21 cellular contexts compared by ENCODE assay signal in genomic region chr1:231238298-231238697, GRCh38. TPM values are rescaled to one million over a fixed set of nuclear protein-coding genes. Genes with fewer than 3 reads are reported as not detected.
DNase-seq lines count a peak whose midpoint lies in the region; ATAC-seq and TF ChIP-seq lines count a peak whose summit lies in the region.
"Had no signal": no experiment of that assay in that cellular context is flagged by ENCODE, and none has a peak within 500 bp of the region (broad histone marks: within the 10 kb centered on the region; RNA-seq: fewer than 3 reads in every experiment).

No MANE protein-coding gene starts in this region.

- POLR2A ChIA-PET in CD4-positive, alpha-beta T cell (lab: Charles Lee): no interaction called here

- no peak for TF ChIP-seq POLR2A in lower leg skin (IDR thresholded peaks at IDR 0.05)

- peaks cover 72% of the 10 kb centered on the region for H3K36me3 Mint-ChIP-seq in CD4-positive, alpha-beta T cell (ENCODE audit: low read depth)
- H3K36me3 Mint-ChIP-seq in IgD-negative memory B cell (peaks cover 9% of the 10 kb centered on the region), brain (peaks cover 27% of the 10 kb centered on the region), neural crest cell (ENCODE audit: low read depth) (peaks cover 4% of the 10 kb centered on the region)

- TF ChIP-seq CTCF in CD4-positive, alpha-beta T cell (IDR thresholded peaks at IDR 0.05): no peak
- TF ChIP-seq CTCF in brain (conservative IDR thresholded peaks at IDR 0.05): no peak
- no peak for TF ChIP-seq CTCF in neural crest cell (conservative IDR thresholded peaks at IDR 0.05)
- TF ChIP-seq CTCF in lower leg skin (IDR thresholded peaks at IDR 0.05): no peak

- intact Hi-C loops in CD4-positive, alpha-beta T cell (cut with DNase I, micrococcal nuclease): no loop called here
- intact Hi-C loops in lower leg skin (cut with DNase I; ENCODE audit: low total_unique reads): loop anchor here (10.0 kb wide), 1 partner anchor 2003 kb away; no protein-coding TSS in a partner anchor

- no peak for ATAC-seq in CD4-positive, alpha-beta T cell (ENCODE audit: poor library complexity)

- CTCF ChIA-PET in CD4-positive, alpha-beta T cell (lab: Charles Lee): no interaction called here

- H3K27me3 Mint-ChIP-seq in CD4-positive, alpha-beta T cell: no peaks in the 10 kb centered on the region
- H3K27me3 Mint-ChIP-seq in IgD-negative memory B cell (no peaks in the 10 kb centered on the region), brain (peaks cover 18% of the 10 kb centered on the region), neural crest cell (ENCODE audit: low read depth) (no peaks in the 10 kb centered on the region)

- no peak overlapping the region for H3K4me3 ChIP-seq in lower leg skin (ENCODE audit: low read depth, poor library complexity, severe bottlenecking)
- H3K4me3 ChIP-seq: HAP-1, MG63, PC-9 had no signal

- H3K27ac Mint-ChIP-seq in CD4-positive, alpha-beta T cell: peak overlapping the region; percentile 14
- H3K27ac Mint-ChIP-seq in IgD-negative memory B cell (peak overlapping the region in 1 of 3 donors; percentile 93), brain (peak overlapping the region in 1 of 5 experiments; percentile 55), neural crest cell (ENCODE audit: unreplicated experiment) (no peak overlapping the region)
- H3K27ac Mint-ChIP-seq: HFFc6 had no signal

- H3K9me3 Mint-ChIP-seq in CD4-positive, alpha-beta T cell: no peaks in the 10 kb centered on the region
- H3K9me3 Mint-ChIP-seq in IgD-negative memory B cell: no peaks in the 10 kb centered on the region
- H3K9me3 Mint-ChIP-seq in brain: no peaks in the 10 kb centered on the region
- H3K9me3 Mint-ChIP-seq in neural crest cell: no peaks in the 10 kb centered on the region
- H3K9me3 Mint-ChIP-seq: HFFc6 had no signal

- WGBS in lower leg skin, 2 donors: 92 to 97% methylated on average over 1 of the region's 1 CpG

- DNase-seq in CD4-positive, alpha-beta T cell: no peak
- DNase-seq in neural crest cell (ENCODE audit: low read depth, low spot score): no peak
- no peak for DNase-seq in lower leg skin (ENCODE audit: low spot score in 2 of 2)
- DNase-seq in activated naive CD4-positive, alpha-beta T cell (lab: John Stamatoyannopoulos, UW): no peak
- no peak for DNase-seq in caudate nucleus (lab: John Stamatoyannopoulos, UW)
- DNase-seq: DMS79 treated with DMSO at 0.1 percent for 48 hours, GF-D8, GOT3, HFFc6, KG1, MG63, NCI-H1694, NCI-H2029 treated with DMSO at 0.1 percent for 48 hours, NCI-H2227 treated with DMSO at 0.1 percent for 48 hours, NCI-H526 treated with DMSO at 0.1 percent for 48 hours, PC-9, SHP77 had no signal

- H3K27me3 ChIP-seq in CD4-positive, alpha-beta T cell (ENCODE audit: control insufficient read depth, insufficient read depth, low read length): no peaks in the 10 kb centered on the region
- H3K27me3 ChIP-seq: MG63 had no signal

- H3K4me1 Mint-ChIP-seq in CD4-positive, alpha-beta T cell (ENCODE audit: low read depth): peaks cover 74% of the 10 kb centered on the region
- H3K4me1 Mint-ChIP-seq in IgD-negative memory B cell (peaks cover 26 to 53% (median 44%) of the 10 kb centered on the region in 3 donors), brain (peaks cover 46% of the 10 kb centered on the region), neural crest cell (peaks cover 27% of the 10 kb centered on the region)

- H3K27ac ChIP-seq in CD4-positive, alpha-beta T cell (ENCODE audit: low read depth, low read length): no peak overlapping the region
- H3K27ac ChIP-seq in caudate nucleus (ENCODE audit: low read depth, low read length): no peak overlapping the region
- H3K27ac ChIP-seq: PC-9, RWPE1 had no signal

- H3K4me3 Mint-ChIP-seq in CD4-positive, alpha-beta T cell: peak overlapping the region; percentile 65
- H3K4me3 Mint-ChIP-seq in IgD-negative memory B cell (peak overlapping the region in 3 of 4 donors; percentile 13 to 99 (median 79)), brain (peak overlapping the region in 3 of 5 experiments; percentile 46 to 88 (median 62)), neural crest cell (peak overlapping the region; percentile 72)
- H3K4me3 Mint-ChIP-seq: HFFc6 had no signal

- no peaks in the 10 kb centered on the region for H3K9me3 ChIP-seq in CD4-positive, alpha-beta T cell (ENCODE audit: control insufficient read depth, low read length)
- H3K9me3 ChIP-seq: HAP-1, MG63 had no signal

RNA-seq across cellular contexts. Expression of gene GNPAT, which starts 2.7 kb away (rescaled TPM):
- total RNA-seq in CD4-positive, alpha-beta T cell: 10 to 100 TPM; 11.8 to 12.8 TPM
- polyA plus RNA-seq in IgD-negative memory B cell: 40.1 TPM
- 47.0 TPM for polyA plus RNA-seq in brain (ENCODE audit: insufficient read depth, low read depth, low replicate concordance)
- 69.2 and 70.3 TPM in 2 replicates for total RNA-seq in neural crest cell
- total RNA-seq in lower leg skin: 10 to 100 TPM; 24.3 to 45.7 (median 39.9) TPM
